24 cellular contexts compared by ENCODE assay signal in the genomic region with DNA sequence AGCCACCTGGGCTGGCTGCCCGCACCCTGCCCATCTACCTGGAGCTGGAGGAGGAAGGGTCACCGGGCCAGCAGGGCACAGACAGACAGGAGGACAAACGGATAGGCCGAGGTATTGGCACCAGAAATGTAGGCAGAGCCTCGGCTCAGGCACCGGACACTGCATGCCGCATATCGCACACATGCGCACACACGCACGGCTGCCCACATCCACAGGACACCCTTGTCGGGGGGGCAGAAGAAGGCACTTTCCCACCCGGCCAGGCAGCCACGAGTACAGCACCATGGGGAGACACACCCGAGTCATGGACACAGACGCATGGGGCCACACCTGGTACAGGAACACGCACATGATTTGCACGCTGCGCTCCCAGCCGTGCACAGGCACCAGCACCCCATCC. TPM values are rescaled to one million over a fixed set of nuclear protein-coding genes. Genes with fewer than 3 reads are reported as not detected.
"Had no signal": no experiment of that assay in that cellular context is flagged by ENCODE, and none has a peak within 500 bp of the region (broad histone marks: within the 10 kb centered on the region; RNA-seq: fewer than 3 reads in every experiment).

No MANE protein-coding gene starts in this region.

- H3K27me3 ChIP-seq: ascending aorta, thyroid gland, upper lobe of right lung had no signal

- H3K9me3 ChIP-seq: ascending aorta, esophagus muscularis mucosa, heart right ventricle, stomach, thyroid gland, upper lobe of right lung had no signal

- H3K27ac Mint-ChIP-seq: activated naive CD8-positive, alpha-beta T cell treated with anti-CD3 and anti-CD28 coated beads, Interleukin-2, amount 10 ng/mL, durations not matched to agents 7 days and 5 days; stimulated activated naive B cell treated with anti-CD40 and anti-IgM and Interleukin-4, amounts not matched to agents 10 μg/mL and 1 μg/mL and 100 μg/mL, for 72 hours had no signal

- ATAC-seq: activated CD4-positive, CD25-positive, alpha-beta regulatory T cell treated with anti-CD3 and anti-CD28 coated beads, Interleukin-2, amount 50 U/mL, for 24 hours; foreskin keratinocyte; naive thymus-derived CD8-positive, alpha-beta T cell; right cardiac atrium; stimulated activated naive B cell treated with anti-CD40 and anti-IgM and Interleukin-4, amounts not matched to agents 10 μg/mL and 1 μg/mL and 100 μg/mL, for 72 hours; upper lobe of right lung had no signal

- H3K4me1 ChIP-seq: ascending aorta, foreskin keratinocyte, heart right ventricle, thyroid gland, upper lobe of right lung had no signal

- H3K27ac ChIP-seq: ascending aorta, esophagus muscularis mucosa, foreskin keratinocyte, heart right ventricle, stomach, thyroid gland, upper lobe of right lung, VCaP had no signal

- DNase-seq: activated CD4-positive, alpha-beta T cell treated with anti-CD3 and anti-CD28 coated beads for 48 hours; activated CD4-positive, alpha-beta T cell treated with anti-CD3 and anti-CD28 coated beads, Interleukin-2, amount 50 U/mL, for 48 hours; activated CD8-positive, alpha-beta memory T cell treated with anti-CD3 and anti-CD28 coated beads for 24 hours; activated gamma-delta T cell; activated naive CD4-positive, alpha-beta T cell treated with anti-CD3 and anti-CD28 coated beads, Interleukin-2, amount 10 ng/mL, durations not matched to agents 7 days and 5 days; activated naive CD8-positive, alpha-beta T cell treated with anti-CD3 and anti-CD28 coated beads, Interleukin-2, amount 10 ng/mL, durations not matched to agents 7 days and 5 days; foreskin keratinocyte; heart right ventricle; naive thymus-derived CD8-positive, alpha-beta T cell; posterior cingulate gyrus; right cardiac atrium; stimulated activated CD4-positive, alpha-beta T cell treated with anti-CD3 and anti-CD28 coated beads, Interleukin-15, amount 100 ng/mL, for 24 hours; stimulated activated CD4-positive, alpha-beta T cell treated with anti-CD3 and anti-CD28 coated beads, Interleukin-2, amount 100 ng/mL, for 24 hours; stimulated activated naive B cell treated with anti-CD40 and anti-IgM and Interleukin-4, amounts not matched to agents 10 μg/mL and 1 μg/mL and 100 μg/mL, for 72 hours; stomach; thyroid gland; upper lobe of right lung had no signal

- FAIRE-seq: TTC549 had no signal

- H3K9me3 Mint-ChIP-seq: activated naive CD4-positive, alpha-beta T cell treated with anti-CD3 and anti-CD28 coated beads, Interleukin-2, amount 10 ng/mL, durations not matched to agents 7 days and 5 days; activated naive CD8-positive, alpha-beta T cell treated with anti-CD3 and anti-CD28 coated beads, Interleukin-2, amount 10 ng/mL, durations not matched to agents 7 days and 5 days; brain; naive thymus-derived CD8-positive, alpha-beta T cell; neural crest cell; stimulated activated naive B cell treated with anti-CD40 and anti-IgM and Interleukin-4, amounts not matched to agents 10 μg/mL and 1 μg/mL and 100 μg/mL, for 72 hours had no signal

- H3K4me3 ChIP-seq: ascending aorta, esophagus muscularis mucosa, heart right ventricle, stomach, thyroid gland, upper lobe of right lung had no signal

- H3K36me3 ChIP-seq: upper lobe of right lung had no signal

- H3K27me3 Mint-ChIP-seq: activated naive CD4-positive, alpha-beta T cell treated with anti-CD3 and anti-CD28 coated beads, Interleukin-2, amount 10 ng/mL, durations not matched to agents 7 days and 5 days; brain had no signal

- H3K4me3 Mint-ChIP-seq: activated naive CD4-positive, alpha-beta T cell treated with anti-CD3 and anti-CD28 coated beads, Interleukin-2, amount 10 ng/mL, durations not matched to agents 7 days and 5 days; activated naive CD8-positive, alpha-beta T cell treated with anti-CD3 and anti-CD28 coated beads, Interleukin-2, amount 10 ng/mL, durations not matched to agents 7 days and 5 days; brain; naive thymus-derived CD8-positive, alpha-beta T cell; neural crest cell; stimulated activated naive B cell treated with anti-CD40 and anti-IgM and Interleukin-4, amounts not matched to agents 10 μg/mL and 1 μg/mL and 100 μg/mL, for 72 hours had no signal

- H3K4me1 Mint-ChIP-seq: activated naive CD4-positive, alpha-beta T cell treated with anti-CD3 and anti-CD28 coated beads, Interleukin-2, amount 10 ng/mL, durations not matched to agents 7 days and 5 days; activated naive CD8-positive, alpha-beta T cell treated with anti-CD3 and anti-CD28 coated beads, Interleukin-2, amount 10 ng/mL, durations not matched to agents 7 days and 5 days; brain; neural crest cell had no signal

- H3K36me3 Mint-ChIP-seq: activated naive CD8-positive, alpha-beta T cell treated with anti-CD3 and anti-CD28 coated beads, Interleukin-2, amount 10 ng/mL, durations not matched to agents 7 days and 5 days; naive thymus-derived CD8-positive, alpha-beta T cell had no signal

RNA-seq across cellular contexts. Expression of a gene that starts 14.5 kb away (rescaled TPM):
- total RNA-seq: ascending aorta had no signal
- polyA plus RNA-seq: naive thymus-derived CD8-positive, alpha-beta T cell had no signal
